Comparison of ENCODE assay signal across 11 cellular contexts in the genomic region with DNA sequence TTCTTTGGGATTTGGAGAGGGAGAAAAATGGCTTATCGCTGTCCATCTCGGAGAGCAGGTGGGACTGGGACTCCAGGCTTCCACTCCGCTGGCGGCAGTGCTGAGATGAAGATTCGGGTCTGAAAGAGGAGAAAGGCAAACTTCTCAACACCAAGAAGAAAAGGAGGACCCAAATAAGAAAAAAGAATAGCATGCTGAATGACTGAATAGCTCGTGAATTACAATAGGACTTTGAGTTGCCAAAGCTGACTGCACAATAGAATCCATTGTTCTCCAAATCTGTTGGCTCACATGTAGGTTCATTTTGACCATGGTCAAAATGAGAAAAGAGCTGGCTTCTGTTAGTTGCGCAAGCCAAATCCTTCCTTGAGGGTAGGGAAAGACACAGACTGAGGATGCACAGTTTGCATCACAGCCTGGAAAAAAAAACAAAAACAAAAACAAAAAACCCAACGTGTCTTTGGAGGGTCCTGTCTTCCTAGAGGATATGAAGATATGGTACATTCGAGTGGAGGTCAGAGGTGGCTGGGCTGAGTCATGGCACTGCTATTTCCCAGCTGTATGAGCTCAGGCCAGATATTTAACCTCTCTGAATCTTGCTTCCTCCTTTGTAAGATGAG. TPM values are rescaled to one million over a fixed set of nuclear protein-coding genes. Genes with fewer than 3 reads are reported as not detected.
DNase-seq lines count a peak whose midpoint lies in the region; ATAC-seq and TF ChIP-seq lines count a peak whose summit lies in the region.
"Had no signal": no experiment of that assay in that cellular context is flagged by ENCODE, and none has a peak within 500 bp of the region (broad histone marks: within the 10 kb centered on the region; RNA-seq: fewer than 3 reads in every experiment).

No MANE protein-coding gene starts in this region.

- ATAC-seq in WTC11, result peak; percentile 22; the same call in 1 of the 2 replicates
- no peak for ATAC-seq in gastroesophageal sphincter
- ATAC-seq: psoas muscle; stimulated activated naive CD8-positive, alpha-beta T cell treated with anti-CD3 and anti-CD28 coated beads, Interleukin-15, Interleukin-2, amounts not matched to agents 100 U/mL and 50 U/mL, for 24 hours had no signal

- no peaks in the 10 kb centered on the region for H3K79me2 ChIP-seq in osteoblast (ENCODE audit: insufficient read depth, low read length)

- H3K27ac ChIP-seq in osteoblast (ENCODE audit: low read depth, low read length) (peak overlapping the region; percentile 66), gastroesophageal sphincter (no peak overlapping the region)
- H3K27ac ChIP-seq in CD8-positive, alpha-beta memory T cell (ENCODE audit: low read depth, low read length), result no peak overlapping the region
- H3K27ac ChIP-seq: psoas muscle had no signal

- H3K27me3 ChIP-seq in osteoblast (ENCODE audit: insufficient read depth, low read length) (no peaks in the 10 kb centered on the region), gastroesophageal sphincter (no peaks in the 10 kb centered on the region)
- no peaks in the 10 kb centered on the region for H3K27me3 ChIP-seq in CD8-positive, alpha-beta memory T cell (ENCODE audit: insufficient read depth, low read length, poor library complexity, severe bottlenecking)

- peaks cover 27% of the 10 kb centered on the region for H3K4me1 ChIP-seq in osteoblast (ENCODE audit: insufficient read depth, low read length)
- H3K4me1 ChIP-seq in CD8-positive, alpha-beta memory T cell (ENCODE audit: insufficient read depth, low read length), result no peaks in the 10 kb centered on the region
- H3K4me1 ChIP-seq in gastroesophageal sphincter, result no peaks in the 10 kb centered on the region
- H3K4me1 ChIP-seq: psoas muscle had no signal

- no peaks in the 10 kb centered on the region for H3K9me3 ChIP-seq in osteoblast (ENCODE audit: low read depth, low read length)
- H3K9me3 ChIP-seq in CD8-positive, alpha-beta memory T cell (ENCODE audit: low read length), result no peaks in the 10 kb centered on the region
- H3K9me3 ChIP-seq in gastroesophageal sphincter, result no peaks in the 10 kb centered on the region
- H3K9me3 ChIP-seq: psoas muscle had no signal

- H3K27ac Mint-ChIP-seq in WTC11, result peak overlapping the region; percentile 28; the same call in 1 of the 2 replicates
- peak overlapping the region in 3 of 8 donors; percentile 11 to 29 (median 24) for H3K27ac Mint-ChIP-seq in CD8-positive, alpha-beta memory T cell

- no peaks in the 10 kb centered on the region for H4K20me1 ChIP-seq in osteoblast (ENCODE audit: insufficient read depth, low read length)

- no peak overlapping the region for H3K4me3 ChIP-seq in foreskin fibroblast (ENCODE audit: low read depth in 1 of 2, low read length in 2 of 2)
- no peak overlapping the region for H3K4me3 ChIP-seq in osteoblast (ENCODE audit: insufficient read depth, low read length)
- no peak overlapping the region for H3K4me3 ChIP-seq in CD8-positive, alpha-beta memory T cell (ENCODE audit: low read length)
- no peak overlapping the region for H3K4me3 ChIP-seq in gastroesophageal sphincter
- H3K4me3 ChIP-seq: psoas muscle had no signal

- H3K4me1 Mint-ChIP-seq in WTC11, result peaks cover 22% of the 10 kb centered on the region
- peaks cover 8 to 11% (median 10%) of the 10 kb centered on the region in 3 donors for H3K4me1 Mint-ChIP-seq in CD8-positive, alpha-beta memory T cell

- peaks cover 9% of the 10 kb centered on the region for H3K36me3 Mint-ChIP-seq in WTC11
- H3K36me3 Mint-ChIP-seq in CD8-positive, alpha-beta memory T cell, result peaks cover 0 to 40% (median 15%) of the 10 kb centered on the region in 3 donors

- TF ChIP-seq CTCF in WTC11 (IDR thresholded peaks at IDR 0.05) (no peak), foreskin fibroblast (IDR thresholded peaks at IDR 0.05; ENCODE audit: low read depth, low read length) (no peak), osteoblast (IDR thresholded peaks at IDR 0.05; ENCODE audit: extremely low read depth, low read depth, low read length) (no peak), gastroesophageal sphincter (IDR thresholded peaks at IDR 0.05) (no peak)

- POLR2A ChIA-PET in WTC11 (lab: Charles Lee), result no interaction called here
- POLR2A ChIA-PET in CD8-positive, alpha-beta memory T cell (lab: Charles Lee), result no interaction called here

- H3K36me3 ChIP-seq in osteoblast (ENCODE audit: insufficient read depth, low read length) (no peaks in the 10 kb centered on the region), gastroesophageal sphincter (peaks cover 0 to 22% of the 10 kb centered on the region in 2 donors)
- peaks cover 5% of the 10 kb centered on the region for H3K36me3 ChIP-seq in CD8-positive, alpha-beta memory T cell (ENCODE audit: insufficient read depth, low read length)

- CTCF ChIA-PET in WTC11 (lab: Charles Lee), result interaction anchor here (1.0 to 1.8 kb wide), 4 partner anchors 21 to 229 kb away, joined by 3 to 6 read pairs (median 3); no protein-coding TSS in a partner anchor
- CTCF ChIA-PET in CD8-positive, alpha-beta memory T cell (lab: Charles Lee), result no interaction called here

- TF ChIP-seq POLR2A in gastroesophageal sphincter (IDR thresholded peaks at IDR 0.05), result no peak

- DNase-seq in GM03348 (ENCODE audit: low spot score) (peak; percentile 44), WTC11 (ENCODE audit: low spot score) (no peak), foreskin fibroblast (peak; percentile 82 to 90), osteoblast (ENCODE audit: insufficient read length, low spot score, missing footprints) (no peak), NCI-H82 treated with DMSO at 0.1 percent for 48 hours (lab: John Stamatoyannopoulos, UW; ENCODE audit: unreplicated experiment) (no peak), SIG-M5 treated with dmso at 0.1 percent for 504 hours (lab: John Stamatoyannopoulos, UW; ENCODE audit: unreplicated experiment) (no peak)
- DNase-seq in CD8-positive, alpha-beta memory T cell, result no peak
- DNase-seq: DMS79 treated with DMSO at 0.1 percent for 48 hours; psoas muscle; stimulated activated naive CD8-positive, alpha-beta T cell treated with anti-CD3 and anti-CD28 coated beads, Interleukin-15, Interleukin-2, amounts not matched to agents 100 U/mL and 50 U/mL, for 24 hours had no signal

- 62 to 65% methylated on average over 6 to 7 of the region's 9 CpGs for WGBS in gastroesophageal sphincter (ENCODE audit: low coverage in 1 of 2), 2 donors

- no peaks in the 10 kb centered on the region for H3K9me3 Mint-ChIP-seq in WTC11
- no peaks in the 10 kb centered on the region for H3K9me3 Mint-ChIP-seq in CD8-positive, alpha-beta memory T cell

- no peaks in the 10 kb centered on the region for H3K27me3 Mint-ChIP-seq in WTC11 (ENCODE audit: low read depth)
- H3K27me3 Mint-ChIP-seq in CD8-positive, alpha-beta memory T cell, result peaks cover 0 to 1% of the 10 kb centered on the region in 2 donors

- no peak overlapping the region for H2AFZ ChIP-seq in osteoblast (ENCODE audit: low read length)

- no peak for TF ChIP-seq EP300 in gastroesophageal sphincter (IDR thresholded peaks at IDR 0.05)

- peak overlapping the region; percentile 85 for H3K4me2 ChIP-seq in osteoblast (ENCODE audit: insufficient read depth, low read length)

- H3K4me3 Mint-ChIP-seq in WTC11, result no peak overlapping the region
- no peak overlapping the region for H3K4me3 Mint-ChIP-seq in CD8-positive, alpha-beta memory T cell

TF ChIP-seq in WTC11, 78 proteins besides CTCF, POLR2A, EP300 and RAD21:
- no peak for TF ChIP-seq RELA (CRISPR knock-in tag; IDR thresholded peaks at IDR 0.05; ENCODE audit: borderline replicate concordance)
- no peak for TF ChIP-seq NFYB (CRISPR knock-in tag; conservative IDR thresholded peaks at IDR 0.05; ENCODE audit: low read depth)
- TF ChIP-seq TEAD1 (CRISPR knock-in tag; IDR thresholded peaks at IDR 0.05), result no peak
- no peak for TF ChIP-seq ESRRA (CRISPR knock-in tag; IDR thresholded peaks at IDR 0.05; ENCODE audit: borderline replicate concordance)
- TF ChIP-seq NFATC4 (CRISPR knock-in tag; IDR thresholded peaks at IDR 0.05), result no peak
- no peak for TF ChIP-seq ZNF138 (CRISPR knock-in tag; conservative IDR thresholded peaks at IDR 0.05)
- TF ChIP-seq CBFB (CRISPR knock-in tag; IDR thresholded peaks at IDR 0.05; ENCODE audit: low read depth), result no peak

RNA-seq across cellular contexts. Expression of gene LMOD3, which starts 59.3 kb away (rescaled TPM):
- total RNA-seq in WTC11 (2021), result not detected in 3 replicates
- total RNA-seq in osteoblast, result not detected in 2 replicates
- not detected for total RNA-seq in CD8-positive, alpha-beta memory T cell
- polyA plus RNA-seq in CD8-positive, alpha-beta memory T cell, result 0.14 TPM
- 1 to 10 TPM in 3 of 4 donors, under 1 TPM in 1; 0.99 to 4.0 (median 2.6) TPM for total RNA-seq in gastroesophageal sphincter

Comparison
In these comparisons a context has a peak if more than half of its experiments do, and no peak if none do; other contexts are left out.
1. DNase-seq: peak in GM03348 (single experiment) and foreskin fibroblast (2 of 2); none in WTC11 (single experiment), osteoblast (single experiment), CD8-positive, alpha-beta memory T cell (0 of 5), NCI-H82 treated with DMSO at 0.1 percent for 48 hours (single experiment) and SIG-M5 treated with dmso at 0.1 percent for 504 hours (single experiment).